In the genomic region with DNA sequence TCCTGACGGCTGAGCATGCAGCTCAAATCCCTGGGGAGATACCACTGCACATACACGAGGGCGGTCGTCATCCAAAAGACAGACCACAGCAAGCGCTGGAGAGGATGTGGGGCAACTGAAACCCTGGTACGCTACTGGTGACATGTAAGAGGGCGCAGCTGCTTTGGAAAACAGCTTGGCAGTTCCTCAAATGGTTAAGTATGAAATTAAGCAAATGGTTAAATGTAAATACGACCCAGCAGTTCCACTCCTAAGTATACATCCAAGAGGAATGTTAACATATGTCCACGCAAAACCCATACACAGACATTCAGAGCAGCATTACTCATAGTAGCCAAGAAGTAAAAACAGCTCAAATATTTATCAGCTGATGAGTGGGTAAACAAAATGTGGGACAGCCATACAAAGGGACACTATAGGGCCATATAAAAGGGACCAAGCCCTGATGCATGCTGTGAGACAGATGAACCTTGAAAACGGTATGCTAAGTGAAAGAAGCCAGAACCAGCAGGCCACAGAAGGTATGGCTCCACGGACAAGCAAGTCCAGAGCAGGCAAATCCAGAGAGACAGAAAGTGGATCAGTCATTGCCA, we compare ENCODE assay signal across 18 cellular contexts. TPM values are rescaled to one million over a fixed set of nuclear protein-coding genes. Genes with fewer than 3 reads are reported as not detected.
DNase-seq lines count a peak whose midpoint lies in the region; ATAC-seq, FAIRE-seq and TF ChIP-seq lines count a peak whose summit lies in the region.
"Had no signal": no experiment of that assay in that cellular context is flagged by ENCODE, and none has a peak within 500 bp of the region (broad histone marks: within the 10 kb centered on the region; RNA-seq: fewer than 3 reads in every experiment).

No MANE protein-coding gene starts in this region.

- H3K36me3 ChIP-seq in HEK293 (ENCODE audit: control insufficient read depth in 2 of 2, insufficient read depth in 1 of 2, low read length in 2 of 2) (no peaks in the 10 kb centered on the region), RWPE2 (ENCODE audit: low read depth) (no peaks in the 10 kb centered on the region)
- H3K36me3 ChIP-seq: cardiac muscle cell, neutrophil had no signal

- no peaks in the 10 kb centered on the region for H3K9me3 ChIP-seq in A549
- H3K9me3 ChIP-seq in HEK293 (ENCODE audit: control insufficient read depth, insufficient read depth, low read depth, low read length): no peaks in the 10 kb centered on the region
- no peaks in the 10 kb centered on the region for H3K9me3 ChIP-seq in RWPE2 (ENCODE audit: severe bottlenecking)
- H3K9me3 ChIP-seq: neutrophil had no signal

- H3K4me2 ChIP-seq in A549: peak overlapping the region; percentile 22; the same call in 2 of the 3 replicates

- no peak for TF ChIP-seq EP300 in A549 (IDR thresholded peaks at IDR 0.05)

- TF ChIP-seq POLR2A in A549 (IDR thresholded peaks at IDR 0.05; ENCODE audit: low read length): no peak

- H3K4me3 ChIP-seq in A549: no peak overlapping the region
- H3K4me3 ChIP-seq in HEK293 (ENCODE audit: low read depth, low read length): no peak overlapping the region
- no peak overlapping the region for H3K4me3 ChIP-seq in RWPE2 (ENCODE audit: severe bottlenecking)
- H3K4me3 ChIP-seq: cardiac muscle cell had no signal

- ATAC-seq in A549 (peak; percentile 45 to 54; a peak in 4 of 6 replicates), RWPE2 (ENCODE audit: low read depth) (peak; percentile 41; the same call in 2 of the 3 replicates), GM19324 (IDR thresholded peaks at IDR 0.05; ENCODE audit: low FRiP score, unreplicated experiment) (no peak), GM21515 (IDR thresholded peaks at IDR 0.05; ENCODE audit: unreplicated experiment) (no peak)
- no peak for ATAC-seq in stimulated activated naive CD8-positive, alpha-beta T cell treated with anti-CD3 and anti-CD28 coated beads, Interleukin-15, amount 100 ng/mL, for 72 hours
- ATAC-seq: activated CD4-positive, alpha-beta T cell treated with anti-CD3 and anti-CD28 coated beads for 36 hours; activated naive CD4-positive, alpha-beta T cell treated with anti-CD3 and anti-CD28 coated beads, Interleukin-2, amount 50 U/mL, for 72 hours; HCT116; stimulated activated naive CD8-positive, alpha-beta T cell treated with anti-CD3 and anti-CD28 coated beads, Interleukin-15, Interleukin-2, amounts not matched to agents 100 U/mL and 50 U/mL, for 24 hours; T-cell had no signal

- no peak for FAIRE-seq in A549 (lab: Jason Lieb, UNC)

- POLR2A ChIA-PET in A549 (lab: Yijun Ruan, JAX): interaction anchor here (1.0 kb wide), 1 partner anchor 138 kb away, joined by 3 read pairs; no protein-coding TSS in a partner anchor
- POLR2A ChIA-PET in HEK293 (lab: Yijun Ruan, JAX): interaction anchor here (0.6 to 1.0 kb wide), 2 partner anchors 17 to 29 kb away, joined by 3 to 5 read pairs; no protein-coding TSS in a partner anchor

- no peaks in the 10 kb centered on the region for H3K4me1 Mint-ChIP-seq in stimulated activated naive CD8-positive, alpha-beta T cell treated with anti-CD3 and anti-CD28 coated beads, Interleukin-15, amount 100 ng/mL, for 72 hours
- H3K4me1 Mint-ChIP-seq: activated CD4-positive, alpha-beta T cell treated with anti-CD3 and anti-CD28 coated beads for 36 hours; T-cell had no signal

- DNase-seq in A549 (ENCODE audit: low read depth in 1 of 2, low spot score in 1 of 2): no peak
- no peak for DNase-seq in RWPE2 (ENCODE audit: low spot score)
- peak; percentile 41 for DNase-seq in iris pigment epithelial cell (ENCODE audit: low read depth)
- DNase-seq in stimulated activated naive CD8-positive, alpha-beta T cell treated with anti-CD3 and anti-CD28 coated beads, Interleukin-15, amount 100 ng/mL, for 72 hours: no peak
- no peak for DNase-seq in stimulated activated CD4-positive, alpha-beta T cell treated with anti-CD3 and anti-CD28 coated beads, Interleukin-12 subunit alpha, Interleukin-12 subunit beta, amount 100 ng/mL, for 4 hours
- DNase-seq: activated CD4-positive, alpha-beta T cell treated with anti-CD3 and anti-CD28 coated beads for 36 hours; activated T-cell treated with anti-CD3 and anti-CD28 coated beads for 4 hours; DMS153; effector memory CD4-positive, alpha-beta T cell; stimulated activated naive CD8-positive, alpha-beta T cell treated with anti-CD3 and anti-CD28 coated beads, Interleukin-15, Interleukin-2, amounts not matched to agents 100 U/mL and 50 U/mL, for 24 hours; T-cell had no signal

- no peak overlapping the region for H3K4me3 Mint-ChIP-seq in stimulated activated naive CD8-positive, alpha-beta T cell treated with anti-CD3 and anti-CD28 coated beads, Interleukin-15, amount 100 ng/mL, for 72 hours
- H3K4me3 Mint-ChIP-seq: activated CD4-positive, alpha-beta T cell treated with anti-CD3 and anti-CD28 coated beads for 36 hours; T-cell had no signal

- no peaks in the 10 kb centered on the region for H3K9me3 Mint-ChIP-seq in stimulated activated naive CD8-positive, alpha-beta T cell treated with anti-CD3 and anti-CD28 coated beads, Interleukin-15, amount 100 ng/mL, for 72 hours
- H3K9me3 Mint-ChIP-seq: activated naive CD4-positive, alpha-beta T cell treated with anti-CD3 and anti-CD28 coated beads, Interleukin-2, amount 50 U/mL, for 72 hours; T-cell had no signal

- TF ChIP-seq CTCF in A549 (IDR thresholded peaks at IDR 0.05) (no peak), HEK293 (tag by site-specific recombination; IDR thresholded peaks at IDR 0.05) (no peak), RWPE2 (IDR thresholded peaks at IDR 0.05; ENCODE audit: poor library complexity, severe bottlenecking) (no peak)

- H3K27me3 ChIP-seq in RWPE2 (ENCODE audit: insufficient read depth, poor library complexity, severe bottlenecking): no peaks in the 10 kb centered on the region
- H3K27me3 ChIP-seq: cardiac muscle cell, neutrophil had no signal

- no peak for TF ChIP-seq RAD21 in A549 (conservative IDR thresholded peaks at IDR 0.05 in 1 of 2, IDR thresholded peaks at IDR 0.05 in 1 of 2)

- no peak overlapping the region for H3K27ac Mint-ChIP-seq in stimulated activated naive CD8-positive, alpha-beta T cell treated with anti-CD3 and anti-CD28 coated beads, Interleukin-15, amount 100 ng/mL, for 72 hours
- H3K27ac Mint-ChIP-seq: activated CD4-positive, alpha-beta T cell treated with anti-CD3 and anti-CD28 coated beads for 36 hours; activated naive CD4-positive, alpha-beta T cell treated with anti-CD3 and anti-CD28 coated beads, Interleukin-2, amount 50 U/mL, for 72 hours; T-cell had no signal

- no peaks in the 10 kb centered on the region for H3K27me3 Mint-ChIP-seq in stimulated activated naive CD8-positive, alpha-beta T cell treated with anti-CD3 and anti-CD28 coated beads, Interleukin-15, amount 100 ng/mL, for 72 hours
- H3K27me3 Mint-ChIP-seq: activated CD4-positive, alpha-beta T cell treated with anti-CD3 and anti-CD28 coated beads for 36 hours had no signal

- CTCF ChIA-PET in A549 (lab: Yijun Ruan, JAX) (interaction anchor here (0.7 to 2.1 kb wide), 6 partner anchors 8 to 136 kb away, joined by 3 to 8 read pairs (median 3); no protein-coding TSS in a partner anchor), HEK293 (lab: Yijun Ruan, JAX) (interaction anchor here (1.3 to 2.0 kb wide), 2 partner anchors 17 to 90 kb away, joined by 6 read pairs; no protein-coding TSS in a partner anchor)

- 65% methylated on average over 11 of the region's 11 CpGs for WGBS in A549 (ENCODE audit: missing lambda C conversion rate)

- H3K27ac ChIP-seq in A549 (peak overlapping the region; percentile 24 to 51; a peak in 3 of 6 replicates), HEK293 (ENCODE audit: extremely low read depth, low read depth, low read length) (no peak overlapping the region), RWPE2 (ENCODE audit: poor library complexity, severe bottlenecking) (no peak overlapping the region)
- H3K27ac ChIP-seq: cardiac muscle cell, neutrophil had no signal

- peaks cover 8% of the 10 kb centered on the region; the same call in 2 of the 3 replicates for H3K4me1 ChIP-seq in A549
- no peaks in the 10 kb centered on the region for H3K4me1 ChIP-seq in HEK293 (ENCODE audit: control insufficient read depth, insufficient read depth, low read length)
- H3K4me1 ChIP-seq in RWPE2 (ENCODE audit: insufficient read depth, poor library complexity, severe bottlenecking): no peaks in the 10 kb centered on the region

TF ChIP-seq in A549, 52 proteins besides CTCF, POLR2A, EP300 and RAD21 (continues in another document):
- TF ChIP-seq, protein P1, sequence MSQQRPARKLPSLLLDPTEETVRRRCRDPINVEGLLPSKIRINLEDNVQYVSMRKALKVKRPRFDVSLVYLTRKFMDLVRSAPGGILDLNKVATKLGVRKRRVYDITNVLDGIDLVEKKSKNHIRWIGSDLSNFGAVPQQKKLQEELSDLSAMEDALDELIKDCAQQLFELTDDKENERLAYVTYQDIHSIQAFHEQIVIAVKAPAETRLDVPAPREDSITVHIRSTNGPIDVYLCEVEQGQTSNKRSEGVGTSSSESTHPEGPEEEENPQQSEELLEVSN (IDR thresholded peaks at IDR 0.05; ENCODE audit: borderline replicate concordance, low read depth): no peak
- TF ChIP-seq GATA3 (IDR thresholded peaks at IDR 0.05; ENCODE audit: borderline replicate concordance) (no peak), EHMT2 (IDR thresholded peaks at IDR 0.05; ENCODE audit: low read depth) (no peak), NPAS2 (CRISPR knock-in tag; IDR thresholded peaks at IDR 0.05; ENCODE audit: borderline replicate concordance) (no peak), PHF8 (IDR thresholded peaks at IDR 0.05; ENCODE audit: borderline replicate concordance, low read depth) (no peak), RFX5 (IDR thresholded peaks at IDR 0.05) (no peak)

TF ChIP-seq in HEK293, 187 proteins besides CTCF, POLR2A, EP300 and RAD21:
- TF ChIP-seq ZNF221 (tag by site-specific recombination; IDR thresholded peaks at IDR 0.05; ENCODE audit: borderline replicate concordance) (no peak), ZNF184 (tag by site-specific recombination; IDR thresholded peaks at IDR 0.05) (peak; percentile 87; the same call in 1 of the 2 replicates), ZNF600 (tag by site-specific recombination; IDR thresholded peaks at IDR 0.05) (0 out of 2 replicates have a peak, but pooled peaks have one; percentile 52)

RNA-seq across cellular contexts. Expression of a gene that starts 38.5 kb away (rescaled TPM):
- polyA plus RNA-seq in A549 (2011; rRNA removed): 0.03 TPM in 1 of 2 replicates, not detected in the other
- 0.03 and 0.07 TPM in 2 replicates for polyA plus RNA-seq in A549 (2012; cell fraction: cytosol; rRNA removed)
- polyA plus RNA-seq in A549 (2012; cell fraction: nucleus; rRNA removed): 0.09 and 0.19 TPM in 2 replicates
- 0.05 to 0.06 TPM in 2 of 3 replicates, not detected in the other for polyA plus RNA-seq in A549 (2017; fragmentation: RNase III; extraction: RNeasy Plus Mini Kit Qiagen cat#74134 plus additional on column Dnase treatment)
- 0.05 TPM in 1 of 2 replicates, not detected in the other for polyA minus RNA-seq in A549 (2011; rRNA and poly(A)+ RNA removed)

Comparison
In these comparisons a context has a peak if more than half of its experiments do, and no peak if none do; other contexts are left out.
1. ATAC-seq: peak in A549 (2 of 2) and RWPE2 (single experiment); none in stimulated activated naive CD8-positive, alpha-beta T cell treated with anti-CD3 and anti-CD28 coated beads, Interleukin-15, amount 100 ng/mL, for 72 hours (single experiment), GM19324 (single experiment) and GM21515 (single experiment).
2. H3K27ac ChIP-seq: peak in A549 (2 of 2); none in HEK293 (single experiment) and RWPE2 (single experiment).